In the genomic region with DNA sequence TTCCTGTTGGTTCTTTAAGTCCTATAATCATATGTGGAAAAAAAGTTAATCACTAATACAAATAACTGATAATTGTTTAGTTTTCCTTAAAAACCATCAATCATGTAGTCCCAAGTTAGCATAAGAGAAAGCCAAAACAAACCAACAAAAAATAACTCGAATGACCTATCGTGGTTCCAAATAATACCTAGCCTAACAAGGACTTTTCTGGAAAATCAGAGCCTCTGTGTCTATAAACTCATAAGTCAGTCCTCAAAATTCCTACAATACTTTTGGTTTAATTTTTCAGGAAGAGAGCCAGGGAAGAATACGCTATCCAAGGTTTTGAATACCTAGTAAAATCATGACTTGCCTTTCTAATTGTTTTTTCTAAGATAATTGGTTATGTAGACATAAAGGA, we compare ENCODE assay signal across 17 cellular contexts.
DNase-seq lines count a peak whose midpoint lies in the region; ATAC-seq and TF ChIP-seq lines count a peak whose summit lies in the region.
"Had no signal": no experiment of that assay in that cellular context is flagged by ENCODE, and none has a peak within 500 bp of the region (broad histone marks: within the 10 kb centered on the region; RNA-seq: fewer than 3 reads in every experiment).

No MANE protein-coding gene starts in this region.

- no peak overlapping the region for H2AFZ ChIP-seq in osteoblast (ENCODE audit: low read length)
- H2AFZ ChIP-seq: GM23338 had no signal

- no peak overlapping the region for H3K27ac ChIP-seq in HEK293 (ENCODE audit: extremely low read depth, low read depth, low read length)
- H3K27ac ChIP-seq in osteoblast (ENCODE audit: low read depth, low read length), result no peak overlapping the region
- H3K27ac ChIP-seq: BLaER1 treated with 17β-estradiol and CSF1 and Interleukin-3, amounts not matched to agents 10 nM and 100 nM; HL-60 had no signal

- H3K4me3 ChIP-seq in HEK293 (ENCODE audit: low read depth, low read length) (no peak overlapping the region), astrocyte of the cerebellum (ENCODE audit: low read depth, low read length) (no peak overlapping the region), osteoblast (ENCODE audit: insufficient read depth, low read length) (no peak overlapping the region)
- H3K4me3 ChIP-seq: BLaER1 treated with 17β-estradiol and CSF1 and Interleukin-3, amounts not matched to agents 10 nM and 100 nM; GM12878; GM23338; K562 had no signal

- intact Hi-C loops in head of caudate nucleus (cut with DNase I), result no loop called here

- no peaks in the 10 kb centered on the region for H4K20me1 ChIP-seq in osteoblast (ENCODE audit: insufficient read depth, low read length)
- H4K20me1 ChIP-seq: BLaER1 treated with 17β-estradiol and CSF1 and Interleukin-3, amounts not matched to agents 10 nM and 100 nM had no signal

- TF ChIP-seq CTCF in HEK293 (tag by site-specific recombination; IDR thresholded peaks at IDR 0.05) (no peak), astrocyte of the cerebellum (IDR thresholded peaks at IDR 0.05; ENCODE audit: low read depth, low read length, missing control alignments) (no peak), osteoblast (IDR thresholded peaks at IDR 0.05; ENCODE audit: extremely low read depth, low read depth, low read length) (no peak)

- H3K9me3 ChIP-seq in HEK293 (ENCODE audit: control insufficient read depth, insufficient read depth, low read depth, low read length), result no peaks in the 10 kb centered on the region
- no peaks in the 10 kb centered on the region for H3K9me3 ChIP-seq in osteoblast (ENCODE audit: low read depth, low read length)
- H3K9me3 ChIP-seq: BLaER1 treated with 17β-estradiol and CSF1 and Interleukin-3, amounts not matched to agents 10 nM and 100 nM had no signal

- H3K36me3 ChIP-seq in HEK293 (ENCODE audit: control insufficient read depth in 2 of 2, insufficient read depth in 1 of 2, low read length in 2 of 2), result no peaks in the 10 kb centered on the region
- no peaks in the 10 kb centered on the region for H3K36me3 ChIP-seq in osteoblast (ENCODE audit: insufficient read depth, low read length)
- H3K36me3 ChIP-seq: BLaER1 treated with 17β-estradiol and CSF1 and Interleukin-3, amounts not matched to agents 10 nM and 100 nM had no signal

- H3K79me2 ChIP-seq in osteoblast (ENCODE audit: insufficient read depth, low read length), result no peaks in the 10 kb centered on the region

- H3K27me3 ChIP-seq in osteoblast (ENCODE audit: insufficient read depth, low read length), result no peaks in the 10 kb centered on the region
- H3K27me3 ChIP-seq: BLaER1 treated with 17β-estradiol and CSF1 and Interleukin-3, amounts not matched to agents 10 nM and 100 nM had no signal

- CTCF ChIA-PET in HEK293 (lab: Yijun Ruan, JAX), result interaction anchor here (0.7 kb wide), 1 partner anchor 285 kb away, joined by 3 read pairs; no protein-coding TSS in a partner anchor

- in situ Hi-C loops in astrocyte of the cerebellum (cut with HindIII; ENCODE audit: low sequenced_read_pairs), result no loop called here

- no peak for ATAC-seq in GM21737 (IDR thresholded peaks at IDR 0.05; ENCODE audit: unreplicated experiment)
- ATAC-seq: CD8-positive, alpha-beta T cell; GM12878; GM23338; HCT116; K562 had no signal

- POLR2A ChIA-PET in HEK293 (lab: Yijun Ruan, JAX), result interaction anchor here (0.7 kb wide), 1 partner anchor 12 kb away, joined by 3 read pairs; no protein-coding TSS in a partner anchor

- peak; percentile 46 for DNase-seq in astrocyte of the cerebellum (ENCODE audit: low read depth)
- peak; percentile 8 for DNase-seq in osteoblast (ENCODE audit: insufficient read length, low spot score, missing footprints)
- no peak for DNase-seq in head of caudate nucleus
- no peak for DNase-seq in NK-92 (lab: John Stamatoyannopoulos, UW; ENCODE audit: unreplicated experiment)
- DNase-seq: CD8-positive, alpha-beta T cell; DMS 273 treated with DMSO at 0.1 percent for 48 hours; DMS53; DND-41; EL had no signal

- no peak overlapping the region for H3K4me2 ChIP-seq in osteoblast (ENCODE audit: insufficient read depth, low read length)
- H3K4me2 ChIP-seq: BLaER1 treated with 17β-estradiol and CSF1 and Interleukin-3, amounts not matched to agents 10 nM and 100 nM; GM23338 had no signal

- H3K4me1 ChIP-seq in HEK293 (ENCODE audit: control insufficient read depth, insufficient read depth, low read length) (peaks cover 8% of the 10 kb centered on the region), osteoblast (ENCODE audit: insufficient read depth, low read length) (no peaks in the 10 kb centered on the region)
- H3K4me1 ChIP-seq: BLaER1 treated with 17β-estradiol and CSF1 and Interleukin-3, amounts not matched to agents 10 nM and 100 nM had no signal

TF ChIP-seq in HEK293, 187 proteins besides CTCF, POLR2A, EP300 and RAD21:
- TF ChIP-seq, protein P1, sequence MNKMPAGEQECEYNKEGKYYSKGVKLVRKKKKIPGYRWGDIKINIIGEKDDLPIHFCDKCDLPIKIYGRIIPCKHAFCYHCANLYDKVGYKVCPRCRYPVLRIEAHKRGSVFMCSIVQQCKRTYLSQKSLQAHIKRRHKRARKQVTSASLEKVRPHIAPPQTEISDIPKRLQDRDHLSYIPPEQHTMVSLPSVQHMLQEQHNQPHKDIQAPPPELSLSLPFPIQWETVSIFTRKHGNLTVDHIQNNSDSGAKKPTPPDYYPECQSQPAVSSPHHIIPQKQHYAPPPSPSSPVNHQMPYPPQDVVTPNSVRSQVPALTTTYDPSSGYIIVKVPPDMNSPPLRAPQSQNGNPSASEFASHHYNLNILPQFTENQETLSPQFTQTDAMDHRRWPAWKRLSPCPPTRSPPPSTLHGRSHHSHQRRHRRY (tag by site-specific recombination; IDR thresholded peaks at IDR 0.05), result no peak
- no peak for TF ChIP-seq ZNF248 (tag by site-specific recombination; IDR thresholded peaks at IDR 0.05)
- TF ChIP-seq, protein P2, sequence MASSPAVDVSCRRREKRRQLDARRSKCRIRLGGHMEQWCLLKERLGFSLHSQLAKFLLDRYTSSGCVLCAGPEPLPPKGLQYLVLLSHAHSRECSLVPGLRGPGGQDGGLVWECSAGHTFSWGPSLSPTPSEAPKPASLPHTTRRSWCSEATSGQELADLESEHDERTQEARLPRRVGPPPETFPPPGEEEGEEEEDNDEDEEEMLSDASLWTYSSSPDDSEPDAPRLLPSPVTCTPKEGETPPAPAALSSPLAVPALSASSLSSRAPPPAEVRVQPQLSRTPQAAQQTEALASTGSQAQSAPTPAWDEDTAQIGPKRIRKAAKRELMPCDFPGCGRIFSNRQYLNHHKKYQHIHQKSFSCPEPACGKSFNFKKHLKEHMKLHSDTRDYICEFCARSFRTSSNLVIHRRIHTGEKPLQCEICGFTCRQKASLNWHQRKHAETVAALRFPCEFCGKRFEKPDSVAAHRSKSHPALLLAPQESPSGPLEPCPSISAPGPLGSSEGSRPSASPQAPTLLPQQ (tag by site-specific recombination; IDR thresholded peaks at IDR 0.05), result no peak
- TF ChIP-seq, protein P3, sequence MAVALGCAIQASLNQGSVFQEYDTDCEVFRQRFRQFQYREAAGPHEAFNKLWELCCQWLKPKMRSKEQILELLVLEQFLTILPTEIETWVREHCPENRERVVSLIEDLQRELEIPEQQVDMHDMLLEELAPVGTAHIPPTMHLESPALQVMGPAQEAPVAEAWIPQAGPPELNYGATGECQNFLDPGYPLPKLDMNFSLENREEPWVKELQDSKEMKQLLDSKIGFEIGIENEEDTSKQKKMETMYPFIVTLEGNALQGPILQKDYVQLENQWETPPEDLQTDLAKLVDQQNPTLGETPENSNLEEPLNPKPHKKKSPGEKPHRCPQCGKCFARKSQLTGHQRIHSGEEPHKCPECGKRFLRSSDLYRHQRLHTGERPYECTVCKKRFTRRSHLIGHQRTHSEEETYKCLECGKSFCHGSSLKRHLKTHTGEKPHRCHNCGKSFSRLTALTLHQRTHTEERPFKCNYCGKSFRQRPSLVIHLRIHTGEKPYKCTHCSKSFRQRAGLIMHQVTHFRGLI (tag by site-specific recombination; IDR thresholded peaks at IDR 0.05), result no peak
- TF ChIP-seq, protein P4, sequence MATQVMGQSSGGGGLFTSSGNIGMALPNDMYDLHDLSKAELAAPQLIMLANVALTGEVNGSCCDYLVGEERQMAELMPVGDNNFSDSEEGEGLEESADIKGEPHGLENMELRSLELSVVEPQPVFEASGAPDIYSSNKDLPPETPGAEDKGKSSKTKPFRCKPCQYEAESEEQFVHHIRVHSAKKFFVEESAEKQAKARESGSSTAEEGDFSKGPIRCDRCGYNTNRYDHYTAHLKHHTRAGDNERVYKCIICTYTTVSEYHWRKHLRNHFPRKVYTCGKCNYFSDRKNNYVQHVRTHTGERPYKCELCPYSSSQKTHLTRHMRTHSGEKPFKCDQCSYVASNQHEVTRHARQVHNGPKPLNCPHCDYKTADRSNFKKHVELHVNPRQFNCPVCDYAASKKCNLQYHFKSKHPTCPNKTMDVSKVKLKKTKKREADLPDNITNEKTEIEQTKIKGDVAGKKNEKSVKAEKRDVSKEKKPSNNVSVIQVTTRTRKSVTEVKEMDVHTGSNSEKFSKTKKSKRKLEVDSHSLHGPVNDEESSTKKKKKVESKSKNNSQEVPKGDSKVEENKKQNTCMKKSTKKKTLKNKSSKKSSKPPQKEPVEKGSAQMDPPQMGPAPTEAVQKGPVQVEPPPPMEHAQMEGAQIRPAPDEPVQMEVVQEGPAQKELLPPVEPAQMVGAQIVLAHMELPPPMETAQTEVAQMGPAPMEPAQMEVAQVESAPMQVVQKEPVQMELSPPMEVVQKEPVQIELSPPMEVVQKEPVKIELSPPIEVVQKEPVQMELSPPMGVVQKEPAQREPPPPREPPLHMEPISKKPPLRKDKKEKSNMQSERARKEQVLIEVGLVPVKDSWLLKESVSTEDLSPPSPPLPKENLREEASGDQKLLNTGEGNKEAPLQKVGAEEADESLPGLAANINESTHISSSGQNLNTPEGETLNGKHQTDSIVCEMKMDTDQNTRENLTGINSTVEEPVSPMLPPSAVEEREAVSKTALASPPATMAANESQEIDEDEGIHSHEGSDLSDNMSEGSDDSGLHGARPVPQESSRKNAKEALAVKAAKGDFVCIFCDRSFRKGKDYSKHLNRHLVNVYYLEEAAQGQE (tag by site-specific recombination; IDR thresholded peaks at IDR 0.05), result 0 out of 2 replicates have a peak, but pooled peaks have one; percentile 23
TF ChIP-seq in HEK293: peak in this region for 1.

Comparison
In these comparisons a context has a peak if more than half of its experiments do, and no peak if none do; other contexts are left out.
1. DNase-seq: peak in astrocyte of the cerebellum (single experiment) and osteoblast (single experiment); none in head of caudate nucleus (0 of 42) and NK-92 (single experiment).